8 cellular contexts compared by ENCODE assay signal in the genomic region with DNA sequence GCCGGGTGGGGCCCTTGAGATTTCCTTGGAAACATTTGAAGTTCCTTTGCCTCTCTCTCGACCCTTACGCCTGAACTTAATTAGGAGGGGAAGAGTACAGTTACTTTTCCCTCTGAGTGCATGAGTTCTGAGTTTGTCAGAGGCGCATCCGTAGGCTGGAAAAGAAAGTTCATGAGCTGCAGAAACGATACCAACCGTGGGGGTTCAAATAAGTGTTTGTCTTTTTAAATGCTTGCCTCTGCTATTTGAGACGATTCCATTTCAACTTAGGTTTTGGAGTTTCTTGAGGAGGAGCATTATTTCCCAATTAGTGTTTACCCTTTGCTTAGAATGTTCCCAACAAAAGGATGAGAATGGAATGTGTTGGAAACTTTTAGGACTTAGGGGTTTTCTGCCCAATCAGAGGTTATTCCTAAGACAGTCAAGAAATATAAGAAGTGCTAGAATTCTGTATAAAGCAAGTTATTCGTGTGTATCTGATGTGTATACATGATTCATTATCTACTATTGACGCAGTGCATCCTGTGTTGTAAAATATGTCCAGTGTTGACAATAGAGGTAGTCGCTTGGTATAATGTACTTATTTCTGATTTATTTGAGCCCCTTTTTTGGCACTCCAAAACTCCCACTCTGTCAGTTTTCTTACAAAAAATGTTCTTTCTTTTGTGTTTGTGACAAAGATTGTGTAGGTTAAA. TPM values are rescaled to one million over a fixed set of nuclear protein-coding genes. Genes with fewer than 3 reads are reported as not detected.
DNase-seq lines count a peak whose midpoint lies in the region; ATAC-seq and TF ChIP-seq lines count a peak whose summit lies in the region.

No MANE protein-coding gene starts in this region.

- H3K27me3 ChIP-seq in right cardiac atrium (ENCODE audit: control insufficient read depth, insufficient read depth) (no peaks in the 10 kb centered on the region), smooth muscle cell (ENCODE audit: low read depth) (no peaks in the 10 kb centered on the region)

- peak overlapping the region; percentile 95 for H3K4me3 Mint-ChIP-seq in activated B cell treated with CpG ODN at 0.5 μM for 24 hours

- H3K27me3 Mint-ChIP-seq in activated B cell treated with CpG ODN at 0.5 μM for 24 hours = no peaks in the 10 kb centered on the region

- POLR2A ChIA-PET in activated B cell treated with CpG ODN at 0.5 μM for 24 hours (lab: Charles Lee) = interaction anchor here (0.8 to 4.7 kb wide), 14 partner anchors 12 to 1102 kb away, joined by 3 to 80 read pairs (median 4); a partner anchor contains a TSS

- H3F3A ChIP-seq in smooth muscle cell (ENCODE audit: low read depth) = no peaks in the 10 kb centered on the region

- peaks cover 25% of the 10 kb centered on the region for H3K36me3 Mint-ChIP-seq in activated B cell treated with CpG ODN at 0.5 μM for 24 hours (ENCODE audit: low read depth)

- H3K4me3 ChIP-seq in right cardiac atrium (ENCODE audit: low read length) = peak overlapping the region; percentile 94
- H3K4me3 ChIP-seq in smooth muscle cell = peak overlapping the region; percentile 91

- DNase-seq in NCI-H748 treated with DMSO at 0.1 percent for 48 hours (lab: John Stamatoyannopoulos, UW) = peak; percentile 44
- no peak for DNase-seq in NCI-H748 (lab: John Stamatoyannopoulos, UW; ENCODE audit: unreplicated experiment)
- no peak for DNase-seq in activated B cell treated with CpG ODN at 0.5 μM for 24 hours
- DNase-seq in right cardiac atrium = no peak
- no peak for DNase-seq in smooth muscle cell (lab: John Stamatoyannopoulos, UW; ENCODE audit: unreplicated experiment)
- DNase-seq in GM19238 (ENCODE audit: insufficient read length, low spot score) = no peak
- DNase-seq in NCI-H1694 treated with DMSO at 0.1 percent for 48 hours (lab: John Stamatoyannopoulos, UW) = no peak

- H3K4me1 Mint-ChIP-seq in activated B cell treated with CpG ODN at 0.5 μM for 24 hours = peaks cover 61% of the 10 kb centered on the region

- no peaks in the 10 kb centered on the region for H3K36me3 ChIP-seq in smooth muscle cell (ENCODE audit: low read depth)

- intact Hi-C loops in activated B cell treated with CpG ODN at 0.5 μM for 24 hours (cut with micrococcal nuclease) (loop anchor here (1.0 to 5.0 kb wide), 11 partner anchors 12 to 1904 kb away; a partner anchor contains a TSS), right cardiac atrium (cut with DNase I) (no loop called here)

- H2AFZ ChIP-seq in smooth muscle cell (ENCODE audit: low read depth) = peak overlapping the region; percentile 78

- H3K27ac ChIP-seq in right cardiac atrium (ENCODE audit: low read length) (peak overlapping the region; percentile 95), smooth muscle cell (ENCODE audit: low read depth) (peak overlapping the region; percentile 90)

- peaks cover 39% of the 10 kb centered on the region for H3K79me2 ChIP-seq in smooth muscle cell (ENCODE audit: low read depth)

- 1% methylated on average over 11 of the region's 11 CpGs for WGBS in right cardiac atrium
- under 1% methylated on average over 11 of the region's 11 CpGs for WGBS in smooth muscle cell (ENCODE audit: low lambda C conversion rate)

- peak overlapping the region; percentile 95 for H3K27ac Mint-ChIP-seq in activated B cell treated with CpG ODN at 0.5 μM for 24 hours

- peak overlapping the region; percentile 93 for H3K4me2 ChIP-seq in smooth muscle cell

- TF ChIP-seq CTCF in activated B cell treated with CpG ODN at 0.5 μM for 24 hours (IDR thresholded peaks at IDR 0.05) (no peak), smooth muscle cell (IDR thresholded peaks at IDR 0.05; ENCODE audit: borderline replicate concordance, insufficient read depth, poor library complexity, severe bottlenecking) (no peak)

- H3K9me3 ChIP-seq in right cardiac atrium (ENCODE audit: control insufficient read depth, low read length) (no peaks in the 10 kb centered on the region), smooth muscle cell (replicated peaks; ENCODE audit: low read depth) (no peaks in the 10 kb centered on the region)

- H3K9ac ChIP-seq in smooth muscle cell (ENCODE audit: low read depth) = peak overlapping the region; percentile 90

- CTCF ChIA-PET in activated B cell treated with CpG ODN at 0.5 μM for 24 hours (lab: Charles Lee) = interaction anchor here (1.2 to 10.0 kb wide), 4 partner anchors 13 to 641 kb away, joined by 4 to 86 read pairs (median 7); a partner anchor contains a TSS

- no peaks in the 10 kb centered on the region for H3K9me3 Mint-ChIP-seq in activated B cell treated with CpG ODN at 0.5 μM for 24 hours

- peak; percentile 17 for ATAC-seq in HG02938 (IDR thresholded peaks at IDR 0.05; ENCODE audit: unreplicated experiment)
- ATAC-seq in activated B cell treated with CpG ODN at 0.5 μM for 24 hours (ENCODE audit: low read depth) = no peak
- ATAC-seq in right cardiac atrium = no peak

- H3K4me1 ChIP-seq in right cardiac atrium (ENCODE audit: control insufficient read depth, insufficient read depth, low read length) = peaks cover 12% of the 10 kb centered on the region
- H3K4me1 ChIP-seq in smooth muscle cell (ENCODE audit: low read depth) = peaks cover 19% of the 10 kb centered on the region

- H4K20me1 ChIP-seq in smooth muscle cell (ENCODE audit: low read depth) = peaks cover 43% of the 10 kb centered on the region

RNA-seq across cellular contexts. Expression of a gene that starts 0.7 kb away (rescaled TPM):
- total RNA-seq in activated B cell treated with CpG ODN at 0.5 μM for 24 hours (92.2 and 106 TPM in 2 replicates), right cardiac atrium (10 to 100 TPM; 17.2 to 20.4 (median 19.9) TPM), smooth muscle cell (29.5 and 32.5 TPM in 2 replicates)
- polyA plus RNA-seq in right cardiac atrium (5.0 TPM), smooth muscle cell (4.9 and 5.2 TPM in 2 replicates)

RNA-seq across cellular contexts. Expression of a gene that starts 11.9 kb away (rescaled TPM):
- 36.9 and 46.6 TPM in 2 replicates for total RNA-seq in activated B cell treated with CpG ODN at 0.5 μM for 24 hours
- total RNA-seq in right cardiac atrium = 10 to 100 TPM; 27.0 to 45.0 (median 37.2) TPM
- polyA plus RNA-seq in right cardiac atrium = 18.2 TPM
- total RNA-seq in smooth muscle cell = 98.6 and 143 TPM in 2 replicates
- 76.0 and 97.2 TPM in 2 replicates for polyA plus RNA-seq in smooth muscle cell
